2 cellular contexts compared by ENCODE assay signal in genomic region chr7:70765651-70766050, GRCh38.
TF ChIP-seq lines count a peak whose summit lies in the region.

No MANE protein-coding gene starts in this region.

TF ChIP-seq in liver, 16 proteins besides CTCF, POLR2A, EP300 and RAD21 (continued from another document):
- TF ChIP-seq, protein P1, sequence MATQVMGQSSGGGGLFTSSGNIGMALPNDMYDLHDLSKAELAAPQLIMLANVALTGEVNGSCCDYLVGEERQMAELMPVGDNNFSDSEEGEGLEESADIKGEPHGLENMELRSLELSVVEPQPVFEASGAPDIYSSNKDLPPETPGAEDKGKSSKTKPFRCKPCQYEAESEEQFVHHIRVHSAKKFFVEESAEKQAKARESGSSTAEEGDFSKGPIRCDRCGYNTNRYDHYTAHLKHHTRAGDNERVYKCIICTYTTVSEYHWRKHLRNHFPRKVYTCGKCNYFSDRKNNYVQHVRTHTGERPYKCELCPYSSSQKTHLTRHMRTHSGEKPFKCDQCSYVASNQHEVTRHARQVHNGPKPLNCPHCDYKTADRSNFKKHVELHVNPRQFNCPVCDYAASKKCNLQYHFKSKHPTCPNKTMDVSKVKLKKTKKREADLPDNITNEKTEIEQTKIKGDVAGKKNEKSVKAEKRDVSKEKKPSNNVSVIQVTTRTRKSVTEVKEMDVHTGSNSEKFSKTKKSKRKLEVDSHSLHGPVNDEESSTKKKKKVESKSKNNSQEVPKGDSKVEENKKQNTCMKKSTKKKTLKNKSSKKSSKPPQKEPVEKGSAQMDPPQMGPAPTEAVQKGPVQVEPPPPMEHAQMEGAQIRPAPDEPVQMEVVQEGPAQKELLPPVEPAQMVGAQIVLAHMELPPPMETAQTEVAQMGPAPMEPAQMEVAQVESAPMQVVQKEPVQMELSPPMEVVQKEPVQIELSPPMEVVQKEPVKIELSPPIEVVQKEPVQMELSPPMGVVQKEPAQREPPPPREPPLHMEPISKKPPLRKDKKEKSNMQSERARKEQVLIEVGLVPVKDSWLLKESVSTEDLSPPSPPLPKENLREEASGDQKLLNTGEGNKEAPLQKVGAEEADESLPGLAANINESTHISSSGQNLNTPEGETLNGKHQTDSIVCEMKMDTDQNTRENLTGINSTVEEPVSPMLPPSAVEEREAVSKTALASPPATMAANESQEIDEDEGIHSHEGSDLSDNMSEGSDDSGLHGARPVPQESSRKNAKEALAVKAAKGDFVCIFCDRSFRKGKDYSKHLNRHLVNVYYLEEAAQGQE (IDR thresholded peaks at IDR 0.05), result no peak
- TF ChIP-seq HNF4G (IDR thresholded peaks at IDR 0.05) (peak; percentile 86), RXRA (IDR thresholded peaks at IDR 0.05) (peak; percentile 27 to 81), GABPA (IDR thresholded peaks at IDR 0.05 in 1 of 2, conservative IDR thresholded peaks at IDR 0.05 in 1 of 2) (no peak), EGR1 (IDR thresholded peaks at IDR 0.05; ENCODE audit: low read depth in 2 of 2) (no peak), FOXA2 (IDR thresholded peaks at IDR 0.05) (no peak), FOXA1 (IDR thresholded peaks at IDR 0.05) (no peak), NR2F2 (IDR thresholded peaks at IDR 0.05) (no peak)
- TF ChIP-seq, protein P2, sequence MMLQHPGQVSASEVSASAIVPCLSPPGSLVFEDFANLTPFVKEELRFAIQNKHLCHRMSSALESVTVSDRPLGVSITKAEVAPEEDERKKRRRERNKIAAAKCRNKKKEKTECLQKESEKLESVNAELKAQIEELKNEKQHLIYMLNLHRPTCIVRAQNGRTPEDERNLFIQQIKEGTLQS (IDR thresholded peaks at IDR 0.05), result no peak
- TF ChIP-seq, protein P3, sequence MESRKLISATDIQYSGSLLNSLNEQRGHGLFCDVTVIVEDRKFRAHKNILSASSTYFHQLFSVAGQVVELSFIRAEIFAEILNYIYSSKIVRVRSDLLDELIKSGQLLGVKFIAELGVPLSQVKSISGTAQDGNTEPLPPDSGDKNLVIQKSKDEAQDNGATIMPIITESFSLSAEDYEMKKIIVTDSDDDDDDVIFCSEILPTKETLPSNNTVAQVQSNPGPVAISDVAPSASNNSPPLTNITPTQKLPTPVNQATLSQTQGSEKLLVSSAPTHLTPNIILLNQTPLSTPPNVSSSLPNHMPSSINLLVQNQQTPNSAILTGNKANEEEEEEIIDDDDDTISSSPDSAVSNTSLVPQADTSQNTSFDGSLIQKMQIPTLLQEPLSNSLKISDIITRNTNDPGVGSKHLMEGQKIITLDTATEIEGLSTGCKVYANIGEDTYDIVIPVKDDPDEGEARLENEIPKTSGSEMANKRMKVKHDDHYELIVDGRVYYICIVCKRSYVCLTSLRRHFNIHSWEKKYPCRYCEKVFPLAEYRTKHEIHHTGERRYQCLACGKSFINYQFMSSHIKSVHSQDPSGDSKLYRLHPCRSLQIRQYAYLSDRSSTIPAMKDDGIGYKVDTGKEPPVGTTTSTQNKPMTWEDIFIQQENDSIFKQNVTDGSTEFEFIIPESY (IDR thresholded peaks at IDR 0.05), result no peak
- TF ChIP-seq, protein P4, sequence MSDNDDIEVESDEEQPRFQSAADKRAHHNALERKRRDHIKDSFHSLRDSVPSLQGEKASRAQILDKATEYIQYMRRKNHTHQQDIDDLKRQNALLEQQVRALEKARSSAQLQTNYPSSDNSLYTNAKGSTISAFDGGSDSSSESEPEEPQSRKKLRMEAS (IDR thresholded peaks at IDR 0.05), result no peak

TF ChIP-seq in HepG2, 621 proteins besides CTCF, POLR2A, EP300 and RAD21 (continued from another document):
- TF ChIP-seq ZBTB14 (CRISPR knock-in tag; IDR thresholded peaks at IDR 0.05) (no peak), SRSF9 (IDR thresholded peaks at IDR 0.05; ENCODE audit: borderline replicate concordance, insufficient read depth, low read depth, low read length, poor library complexity, severe bottlenecking) (no peak), ZNF7 (CRISPR knock-in tag; IDR thresholded peaks at IDR 0.05) (no peak), DRAP1 (CRISPR knock-in tag; IDR thresholded peaks at IDR 0.05) (no peak), ZNF431 (CRISPR knock-in tag; IDR thresholded peaks at IDR 0.05; ENCODE audit: borderline replicate concordance, low read depth) (no peak), EED (CRISPR knock-in tag; IDR thresholded peaks at IDR 0.05) (no peak), PRDM15 (CRISPR knock-in tag; IDR thresholded peaks at IDR 0.05) (no peak), AGO1 (IDR thresholded peaks at IDR 0.05; ENCODE audit: low read depth, low read length, poor library complexity, severe bottlenecking) (no peak), ZIK1 (CRISPR knock-in tag; IDR thresholded peaks at IDR 0.05; ENCODE audit: borderline replicate concordance, low read depth) (no peak)
TF ChIP-seq in HepG2: peak in this region for 0.
